In genomic region chr11:18397921-18398320, GRCh38 we compare ENCODE assay signal across 15 cellular contexts. TPM values are rescaled to one million over a fixed set of nuclear protein-coding genes. Genes with fewer than 3 reads are reported as not detected.
DNase-seq lines count a peak whose midpoint lies in the region; ATAC-seq and TF ChIP-seq lines count a peak whose summit lies in the region.
"Had no signal": no experiment of that assay in that cellular context is flagged by ENCODE, and none has a peak within 500 bp of the region (broad histone marks: within the 10 kb centered on the region; RNA-seq: fewer than 3 reads in every experiment).

No MANE protein-coding gene starts in this region.

- H3K4me3 ChIP-seq in SK-N-SH (ENCODE audit: low read depth in 2 of 2, low read length in 1 of 2) = no peak overlapping the region
- H3K4me3 ChIP-seq in CD8-positive, alpha-beta memory T cell (ENCODE audit: low read length) = no peak overlapping the region
- H3K4me3 ChIP-seq in naive thymus-derived CD4-positive, alpha-beta T cell (ENCODE audit: low read length) = no peak overlapping the region
- H3K4me3 ChIP-seq: heart left ventricle had no signal

- H3F3A ChIP-seq in SK-N-SH (replicated peaks; ENCODE audit: insufficient read depth) = peaks cover 71% of the 10 kb centered on the region

- peaks cover 50 to 66% of the 10 kb centered on the region in 2 experiments for H3K36me3 ChIP-seq in SK-N-SH (replicated peaks in 1 of 2; ENCODE audit: control insufficient read depth in 1 of 2, insufficient read depth in 2 of 2, low read length in 1 of 2)
- H3K36me3 ChIP-seq in CD8-positive, alpha-beta memory T cell (ENCODE audit: insufficient read depth, low read length) = peaks cover 49% of the 10 kb centered on the region
- H3K36me3 ChIP-seq in naive thymus-derived CD4-positive, alpha-beta T cell (ENCODE audit: control insufficient read depth in 2 of 3, insufficient read depth in 3 of 3, low read length in 3 of 3) = peaks cover 17 to 65% (median 36%) of the 10 kb centered on the region in 3 experiments

- peaks cover 81% of the 10 kb centered on the region for H3K79me2 ChIP-seq in SK-N-SH (ENCODE audit: insufficient read depth)

- no peak for TF ChIP-seq EP300 in SK-N-SH (IDR thresholded peaks at IDR 0.05; ENCODE audit: borderline replicate concordance in 1 of 2, low read depth in 1 of 2, low read length in 1 of 2)

- ATAC-seq in SK-N-SH treated with all-trans-retinoic acid at 6 μM for 48 hours (no peak), HG02610 (IDR thresholded peaks at IDR 0.05; ENCODE audit: unreplicated experiment) (no peak), HG03378 (IDR thresholded peaks at IDR 0.05; ENCODE audit: unreplicated experiment) (no peak)
- no peak for ATAC-seq in naive thymus-derived CD4-positive, alpha-beta T cell
- ATAC-seq: heart left ventricle had no signal

- peaks cover 0 to 12% of the 10 kb centered on the region in 2 donors for H3K27me3 Mint-ChIP-seq in CD8-positive, alpha-beta memory T cell
- no peaks in the 10 kb centered on the region for H3K27me3 Mint-ChIP-seq in activated T-helper 1 cell treated with anti-CD3 and anti-CD28 coated beads, Interleukin-12 subunit alpha, Interleukin-12 subunit beta, Interleukin-2, Interleukin-4 antibody, amounts not matched to agents 30 ng/mL and 10 ng/mL and 1 ng/mL, durations not matched to agents 14 hours and 24 hours and 36 hours (ENCODE audit: insufficient read depth)
- no peaks in the 10 kb centered on the region for H3K27me3 Mint-ChIP-seq in naive thymus-derived CD4-positive, alpha-beta T cell

- H3K27ac Mint-ChIP-seq in CD8-positive, alpha-beta memory T cell = peak overlapping the region in 6 of 8 donors; percentile 11 to 83 (median 62)
- peak overlapping the region; percentile 40 for H3K27ac Mint-ChIP-seq in activated T-helper 1 cell treated with anti-CD3 and anti-CD28 coated beads, Interleukin-12 subunit alpha, Interleukin-12 subunit beta, Interleukin-2, Interleukin-4 antibody, amounts not matched to agents 30 ng/mL and 10 ng/mL and 1 ng/mL, durations not matched to agents 14 hours and 24 hours and 36 hours
- peak overlapping the region in 5 of 9 donors; percentile 15 to 65 (median 31) for H3K27ac Mint-ChIP-seq in naive thymus-derived CD4-positive, alpha-beta T cell

- no peak for TF ChIP-seq CTCF in SK-N-SH (IDR thresholded peaks at IDR 0.05)

- no peak for DNase-seq in SK-N-SH
- DNase-seq in CD8-positive, alpha-beta memory T cell = no peak
- no peak for DNase-seq in activated T-helper 1 cell treated with anti-CD3 and anti-CD28 coated beads, Interleukin-12 subunit alpha, Interleukin-12 subunit beta, Interleukin-2, Interleukin-4 antibody, amounts not matched to agents 30 ng/mL and 10 ng/mL and 1 ng/mL, durations not matched to agents 14 hours and 24 hours and 36 hours (ENCODE audit: low spot score)
- DNase-seq in naive thymus-derived CD4-positive, alpha-beta T cell = no peak
- DNase-seq in activated effector memory CD4-positive, alpha-beta T cell treated with Interleukin-2 at 50 U/mL for 16 hours = no peak
- DNase-seq: heart left ventricle, kidney glomerular epithelial cell, NCI-H1436 treated with DMSO at 0.1 percent for 48 hours, NCI-H345, posterior cingulate gyrus had no signal

- H2AFZ ChIP-seq in SK-N-SH (ENCODE audit: low read depth) = no peak overlapping the region

- intact Hi-C loops in activated T-helper 1 cell treated with anti-CD3 and anti-CD28 coated beads, Interleukin-12 subunit alpha, Interleukin-12 subunit beta, Interleukin-2, Interleukin-4 antibody, amounts not matched to agents 30 ng/mL and 10 ng/mL and 1 ng/mL, durations not matched to agents 14 hours and 24 hours and 36 hours (cut with micrococcal nuclease) = loop anchor here (2.0 to 10.0 kb wide), 4 partner anchors 189 to 1987 kb away; partner anchors contain the start of genes E2F8, PRMT3, RPS13 and UEVLD
- intact Hi-C loops in naive thymus-derived CD4-positive, alpha-beta T cell (cut with micrococcal nuclease) = loop anchor here (2.0 to 10.0 kb wide), 7 partner anchors 291 to 1989 kb away; partner anchors contain the start of genes PRMT3 (in 2 of the 2), NAV2 (in 1 of the 2), NUCB2 (in 1 of the 2) and RPS13 (in 1 of the 2)

- H3K9me3 Mint-ChIP-seq in CD8-positive, alpha-beta memory T cell = peaks cover 0 to 2% (median 0%) of the 10 kb centered on the region in 5 donors
- no peaks in the 10 kb centered on the region for H3K9me3 Mint-ChIP-seq in activated T-helper 1 cell treated with anti-CD3 and anti-CD28 coated beads, Interleukin-12 subunit alpha, Interleukin-12 subunit beta, Interleukin-2, Interleukin-4 antibody, amounts not matched to agents 30 ng/mL and 10 ng/mL and 1 ng/mL, durations not matched to agents 14 hours and 24 hours and 36 hours
- H3K9me3 Mint-ChIP-seq in naive thymus-derived CD4-positive, alpha-beta T cell = peaks cover 0 to 4% (median 0%) of the 10 kb centered on the region in 11 donors

- no peaks in the 10 kb centered on the region for H3K9me3 ChIP-seq in SK-N-SH
- H3K9me3 ChIP-seq in CD8-positive, alpha-beta memory T cell (ENCODE audit: low read length) = no peaks in the 10 kb centered on the region
- H3K9me3 ChIP-seq in naive thymus-derived CD4-positive, alpha-beta T cell (ENCODE audit: control insufficient read depth in 2 of 3, low read length in 3 of 3) = no peaks in the 10 kb centered on the region
- H3K9me3 ChIP-seq: heart left ventricle had no signal

- H3K27me3 ChIP-seq in SK-N-SH (ENCODE audit: insufficient read depth) = no peaks in the 10 kb centered on the region
- no peaks in the 10 kb centered on the region for H3K27me3 ChIP-seq in CD8-positive, alpha-beta memory T cell (ENCODE audit: insufficient read depth, low read length, poor library complexity, severe bottlenecking)
- H3K27me3 ChIP-seq in naive thymus-derived CD4-positive, alpha-beta T cell (ENCODE audit: control insufficient read depth in 2 of 2, insufficient read depth in 2 of 2, low read length in 2 of 2) = no peaks in the 10 kb centered on the region
- H3K27me3 ChIP-seq: heart left ventricle had no signal

- H4K20me1 ChIP-seq in SK-N-SH (ENCODE audit: insufficient read depth) = peaks cover 66% of the 10 kb centered on the region

- H3K4me1 Mint-ChIP-seq in CD8-positive, alpha-beta memory T cell = peaks cover 32 to 48% (median 37%) of the 10 kb centered on the region in 3 donors
- H3K4me1 Mint-ChIP-seq in activated T-helper 1 cell treated with anti-CD3 and anti-CD28 coated beads, Interleukin-12 subunit alpha, Interleukin-12 subunit beta, Interleukin-2, Interleukin-4 antibody, amounts not matched to agents 30 ng/mL and 10 ng/mL and 1 ng/mL, durations not matched to agents 14 hours and 24 hours and 36 hours (ENCODE audit: low read depth) = peaks cover 54% of the 10 kb centered on the region
- H3K4me1 Mint-ChIP-seq in naive thymus-derived CD4-positive, alpha-beta T cell = peaks cover 14 to 57% (median 31%) of the 10 kb centered on the region in 7 donors

- H3K4me1 ChIP-seq in SK-N-SH (ENCODE audit: control insufficient read depth in 1 of 2, insufficient read depth in 2 of 2, low read depth in 1 of 2, low read length in 1 of 2) = peaks cover 12% of the 10 kb centered on the region in 2 experiments; a peak in 3 of 4 replicates
- H3K4me1 ChIP-seq in CD8-positive, alpha-beta memory T cell (ENCODE audit: insufficient read depth, low read length) = peaks cover 19% of the 10 kb centered on the region
- peaks cover 12 to 14% of the 10 kb centered on the region in 2 donors for H3K4me1 ChIP-seq in naive thymus-derived CD4-positive, alpha-beta T cell (ENCODE audit: control insufficient read depth in 2 of 2, insufficient read depth in 2 of 2, low read length in 2 of 2)

- H3K36me3 Mint-ChIP-seq in CD8-positive, alpha-beta memory T cell = peaks cover 17 to 78% (median 24%) of the 10 kb centered on the region in 3 donors
- H3K36me3 Mint-ChIP-seq in activated T-helper 1 cell treated with anti-CD3 and anti-CD28 coated beads, Interleukin-12 subunit alpha, Interleukin-12 subunit beta, Interleukin-2, Interleukin-4 antibody, amounts not matched to agents 30 ng/mL and 10 ng/mL and 1 ng/mL, durations not matched to agents 14 hours and 24 hours and 36 hours (ENCODE audit: low read depth) = peaks cover 66% of the 10 kb centered on the region
- peaks cover 0 to 55% (median 31%) of the 10 kb centered on the region in 5 donors for H3K36me3 Mint-ChIP-seq in naive thymus-derived CD4-positive, alpha-beta T cell

- CTCF ChIA-PET in SK-N-SH (lab: Yijun Ruan, JAX) = no interaction called here
- CTCF ChIA-PET in CD8-positive, alpha-beta memory T cell (lab: Charles Lee) = no interaction called here
- CTCF ChIA-PET in naive thymus-derived CD4-positive, alpha-beta T cell (lab: Charles Lee) = no interaction called here

- peak overlapping the region; percentile 18; the same call in 1 of the 2 replicates for H3K9ac ChIP-seq in SK-N-SH

- peak overlapping the region in 2 of 7 donors; percentile 24 to 47 for H3K4me3 Mint-ChIP-seq in CD8-positive, alpha-beta memory T cell
- H3K4me3 Mint-ChIP-seq in activated T-helper 1 cell treated with anti-CD3 and anti-CD28 coated beads, Interleukin-12 subunit alpha, Interleukin-12 subunit beta, Interleukin-2, Interleukin-4 antibody, amounts not matched to agents 30 ng/mL and 10 ng/mL and 1 ng/mL, durations not matched to agents 14 hours and 24 hours and 36 hours = peak overlapping the region; percentile 99
- H3K4me3 Mint-ChIP-seq in naive thymus-derived CD4-positive, alpha-beta T cell = peak overlapping the region in 6 of 10 donors; percentile 14 to 55 (median 34)

- peak overlapping the region; percentile 94; the same call in 1 of the 2 replicates for H3K4me2 ChIP-seq in SK-N-SH

- WGBS in SK-N-SH (ENCODE audit: low lambda C conversion rate) = 88% methylated on average over 3 of the region's 3 CpGs

- TF ChIP-seq RAD21 in SK-N-SH (IDR thresholded peaks at IDR 0.05; ENCODE audit: low read length) = no peak

- H3K9me2 ChIP-seq in SK-N-SH = no peaks in the 10 kb centered on the region

- peak overlapping the region in 1 of 2 experiments; percentile 7; a peak in 1 of 4 replicates for H3K27ac ChIP-seq in SK-N-SH (ENCODE audit: low read depth in 2 of 2, low read length in 1 of 2)
- H3K27ac ChIP-seq in CD8-positive, alpha-beta memory T cell (ENCODE audit: low read depth, low read length) = no peak overlapping the region
- no peak overlapping the region for H3K27ac ChIP-seq in naive thymus-derived CD4-positive, alpha-beta T cell (ENCODE audit: low read depth, low read length)
- H3K27ac ChIP-seq: 22Rv1, heart left ventricle had no signal

- POLR2A ChIA-PET in SK-N-SH (lab: Yijun Ruan, JAX) = no interaction called here
- POLR2A ChIA-PET in CD8-positive, alpha-beta memory T cell (lab: Charles Lee) = interaction anchor here (0.7 kb wide), 1 partner anchor 192 kb away, joined by 4 read pairs; no protein-coding TSS in a partner anchor
- POLR2A ChIA-PET in naive thymus-derived CD4-positive, alpha-beta T cell (lab: Charles Lee) = interaction anchor here (1.1 to 6.7 kb wide), 3 partner anchors 10 to 32 kb away, joined by 3 to 123 read pairs (median 4); no protein-coding TSS in a partner anchor

RNA-seq across cellular contexts. Expression of gene LDHA, which starts 3.6 kb away (rescaled TPM):
- polyA plus RNA-seq in SK-N-SH (2012; rRNA removed) = 524 and 592 TPM in 2 replicates
- polyA plus RNA-seq in SK-N-SH (2012; cell fraction: cytosol; rRNA removed) = 748 and 889 TPM in 2 replicates
- polyA plus RNA-seq in SK-N-SH (2012; cell fraction: nucleus; rRNA removed) = 144 and 332 TPM in 2 replicates
- 1,000 to 10,000 TPM; 1,546 to 1,631 TPM for total RNA-seq in CD8-positive, alpha-beta memory T cell
- 389 TPM for polyA plus RNA-seq in CD8-positive, alpha-beta memory T cell
- total RNA-seq in activated T-helper 1 cell treated with anti-CD3 and anti-CD28 coated beads, Interleukin-12 subunit alpha, Interleukin-12 subunit beta, Interleukin-2, Interleukin-4 antibody, amounts not matched to agents 30 ng/mL and 10 ng/mL and 1 ng/mL, durations not matched to agents 14 hours and 24 hours and 36 hours = 1,448 and 1,455 TPM in 2 replicates
- 1,000 to 10,000 TPM in 1 of 5 experiments, 100 to 1,000 TPM in 2, 10 to 100 TPM in 2; 89.5 to 1,229 (median 211) TPM for total RNA-seq in naive thymus-derived CD4-positive, alpha-beta T cell
- 100 to 1,000 TPM; 321 to 353 TPM for polyA plus RNA-seq in naive thymus-derived CD4-positive, alpha-beta T cell

RNA-seq across cellular contexts. Expression of gene LDHC, which starts 14.2 kb away (rescaled TPM):
- polyA plus RNA-seq in SK-N-SH (2012; rRNA removed) = not detected in 2 replicates
- polyA plus RNA-seq in SK-N-SH (2012; cell fraction: cytosol; rRNA removed) = 0.08 and 0.09 TPM in 2 replicates
- 0.04 TPM in 1 of 2 replicates, not detected in the other for polyA plus RNA-seq in SK-N-SH (2012; cell fraction: nucleus; rRNA removed)
- total RNA-seq in CD8-positive, alpha-beta memory T cell = not detected
- not detected for polyA plus RNA-seq in CD8-positive, alpha-beta memory T cell
- not detected in 2 replicates for total RNA-seq in activated T-helper 1 cell treated with anti-CD3 and anti-CD28 coated beads, Interleukin-12 subunit alpha, Interleukin-12 subunit beta, Interleukin-2, Interleukin-4 antibody, amounts not matched to agents 30 ng/mL and 10 ng/mL and 1 ng/mL, durations not matched to agents 14 hours and 24 hours and 36 hours
- not detected for total RNA-seq in naive thymus-derived CD4-positive, alpha-beta T cell
- 1 to 10 TPM in 1 of 2 donors, not detected in 1; 3.6 TPM for polyA plus RNA-seq in naive thymus-derived CD4-positive, alpha-beta T cell
- total RNA-seq: mononuclear cell had no signal

RNA-seq across cellular contexts. Expression of gene LDHAL6A, which starts 57.7 kb away (rescaled TPM):
- not detected in 2 replicates for polyA plus RNA-seq in SK-N-SH (2012; rRNA removed)
- not detected in 2 replicates for polyA plus RNA-seq in SK-N-SH (2012; cell fraction: cytosol; rRNA removed)
- not detected in 2 replicates for polyA plus RNA-seq in SK-N-SH (2012; cell fraction: nucleus; rRNA removed)
- not detected for total RNA-seq in CD8-positive, alpha-beta memory T cell
- polyA plus RNA-seq in CD8-positive, alpha-beta memory T cell = not detected
- not detected in 2 replicates for total RNA-seq in activated T-helper 1 cell treated with anti-CD3 and anti-CD28 coated beads, Interleukin-12 subunit alpha, Interleukin-12 subunit beta, Interleukin-2, Interleukin-4 antibody, amounts not matched to agents 30 ng/mL and 10 ng/mL and 1 ng/mL, durations not matched to agents 14 hours and 24 hours and 36 hours
- total RNA-seq in naive thymus-derived CD4-positive, alpha-beta T cell = under 1 TPM in 1 of 5 experiments, not detected in 4; 0.86 TPM
- polyA plus RNA-seq in naive thymus-derived CD4-positive, alpha-beta T cell = under 1 TPM; 0.25 to 0.37 TPM
- total RNA-seq: heart left ventricle had no signal
- polyA plus RNA-seq: heart left ventricle had no signal
